Comparison of ENCODE assay signal across 1 cellular context in genomic region chr10:109205929-109206585, GRCh38.
A peak's percentile ranks its signal among the peaks of the same experiment; 100 is the strongest.
TF ChIP-seq lines count a peak whose summit lies in the region.

No MANE protein-coding gene starts in this region.

TF ChIP-seq in SK-N-SH, 30 proteins besides CTCF, POLR2A, EP300 and RAD21 (continued from another document):
- peak; percentile 83 for TF ChIP-seq USF1 (IDR thresholded peaks at IDR 0.05; ENCODE audit: borderline replicate concordance, low read depth)
- peak; percentile 10; the same call in 1 of the 2 replicates for TF ChIP-seq REST (IDR thresholded peaks at IDR 0.05; ENCODE audit: low read depth, low read length)
- no peak for TF ChIP-seq ELF1 (IDR thresholded peaks at IDR 0.05)
- TF ChIP-seq PBX3 (IDR thresholded peaks at IDR 0.05), result peak; percentile 80
- no peak for TF ChIP-seq RFX5 (IDR thresholded peaks at IDR 0.05; ENCODE audit: low read length)
- TF ChIP-seq FOXM1 (IDR thresholded peaks at IDR 0.05; ENCODE audit: low read depth), result peak; percentile 92
- TF ChIP-seq MXI1 (IDR thresholded peaks at IDR 0.05; ENCODE audit: low read depth, low read length), result no peak
- peak; percentile 95 for TF ChIP-seq TEAD4 (IDR thresholded peaks at IDR 0.05; ENCODE audit: borderline replicate concordance, insufficient read depth)
- TF ChIP-seq JUND (IDR thresholded peaks at IDR 0.05), result peak; percentile 98
- peak; percentile 82 for TF ChIP-seq NFIC (IDR thresholded peaks at IDR 0.05; ENCODE audit: borderline replicate concordance)
- TF ChIP-seq EZH2phosphoT487 (IDR thresholded peaks at IDR 0.05; ENCODE audit: borderline replicate concordance, low read depth), result no peak
- TF ChIP-seq MEF2A (IDR thresholded peaks at IDR 0.05; ENCODE audit: borderline replicate concordance, low read depth), result peak; percentile 86
- TF ChIP-seq GABPA (IDR thresholded peaks at IDR 0.05; ENCODE audit: low read depth), result no peak
- 0 out of 2 replicates have a peak, but pooled peaks have one; percentile 27 for TF ChIP-seq YY1 (IDR thresholded peaks at IDR 0.05; ENCODE audit: low read depth)
- peak; percentile 92 for TF ChIP-seq TCF12 (IDR thresholded peaks at IDR 0.05)
- TF ChIP-seq GATA2 (CRISPR knock-in tag; IDR thresholded peaks at IDR 0.05), result no peak
- peak; percentile 94 for TF ChIP-seq FOSL2 (IDR thresholded peaks at IDR 0.05; ENCODE audit: borderline replicate concordance, low read depth)
- no peak for TF ChIP-seq FOXJ3 (CRISPR knock-in tag; IDR thresholded peaks at IDR 0.05)
